In the genomic region with DNA sequence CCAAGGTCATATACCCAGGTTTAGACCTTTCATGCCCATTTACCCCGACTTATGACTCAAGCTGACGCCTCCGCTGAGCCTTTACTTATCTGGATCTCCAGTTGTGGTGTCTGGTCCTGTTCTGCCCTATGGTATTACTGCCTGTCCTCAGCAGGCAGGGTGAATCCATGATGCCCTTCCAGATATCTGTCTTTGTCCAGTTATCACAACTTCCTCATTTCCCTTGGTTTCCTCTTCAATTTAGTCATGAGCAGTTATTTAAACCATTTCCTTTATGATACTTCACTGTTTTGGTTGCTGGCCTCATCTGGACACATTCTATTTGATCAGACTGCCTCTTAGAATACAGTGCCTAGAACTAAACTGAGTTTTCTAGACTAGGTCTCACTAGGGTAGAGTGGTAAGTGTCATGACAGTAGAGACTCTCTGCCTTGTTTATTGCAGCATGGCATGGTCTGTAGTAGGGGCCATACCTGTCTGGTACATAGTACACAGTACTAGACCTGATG, we compare ENCODE assay signal across 1 cellular context.
TF ChIP-seq lines count a peak whose summit lies in the region.

No MANE protein-coding gene starts in this region.

TF ChIP-seq in K562, 482 proteins besides CTCF, POLR2A, EP300 and RAD21 (continued from another document and continues in another):
- TF ChIP-seq CHD7 (IDR thresholded peaks at IDR 0.05; ENCODE audit: low read depth, low read length) (no peak), PREB (CRISPR knock-in tag; IDR thresholded peaks at IDR 0.05) (no peak), JUND (IDR thresholded peaks at IDR 0.05; ENCODE audit: borderline replicate concordance, low read depth, low read length) (peak; percentile 73; the same call in 1 of the 2 replicates), JUND (tag; IDR thresholded peaks at IDR 0.05; ENCODE audit: borderline replicate concordance, low read depth, low read length) (peak; percentile 56; the same call in 1 of the 3 replicates), MAZ (CRISPR knock-in tag; conservative IDR thresholded peaks at IDR 0.05 in 1 of 2, IDR thresholded peaks at IDR 0.05 in 1 of 2) (no peak), GTF2A2 (tag; IDR thresholded peaks at IDR 0.05) (no peak), MYNN (IDR thresholded peaks at IDR 0.05) (peak; percentile 18; the same call in 1 of the 2 replicates), MYNN (CRISPR knock-in tag; IDR thresholded peaks at IDR 0.05) (no peak), MEIS2 (IDR thresholded peaks at IDR 0.05; ENCODE audit: partially characterized antibody) (peak; percentile 9), ESRRB (CRISPR knock-in tag; IDR thresholded peaks at IDR 0.05; ENCODE audit: borderline replicate concordance) (no peak), ESRRA (IDR thresholded peaks at IDR 0.05; ENCODE audit: borderline replicate concordance, low read depth) (peak; percentile 70), SAP30 (IDR thresholded peaks at IDR 0.05; ENCODE audit: borderline replicate concordance, insufficient read depth, low read depth, low read length, poor library complexity, severe bottlenecking) (no peak), SREBF2 (CRISPR knock-in tag; IDR thresholded peaks at IDR 0.05) (no peak), TRIM28 (IDR thresholded peaks at IDR 0.05) (0 out of 2 replicates have a peak, but pooled peaks have one; percentile 64), TAL1 (IDR thresholded peaks at IDR 0.05) (peak; percentile 66), MCM2 (IDR thresholded peaks at IDR 0.05; ENCODE audit: low read depth) (no peak), ZBTB34 (CRISPR knock-in tag; IDR thresholded peaks at IDR 0.05) (no peak), ZNF316 (IDR thresholded peaks at IDR 0.05) (peak; percentile 58; the same call in 1 of the 2 replicates), BACH1 (tag; IDR thresholded peaks at IDR 0.05) (no peak), THRB (CRISPR knock-in tag; conservative IDR thresholded peaks at IDR 0.05) (no peak), RCOR1 (IDR thresholded peaks at IDR 0.05; ENCODE audit: borderline replicate concordance in 1 of 2, low read depth in 2 of 2, low read length in 2 of 2) (peak in 1 of 2 experiments; percentile 67; a peak in 1 of 4 replicates), FOXJ3 (CRISPR knock-in tag; IDR thresholded peaks at IDR 0.05) (no peak), HDAC3 (IDR thresholded peaks at IDR 0.05; ENCODE audit: borderline replicate concordance, partially characterized antibody) (no peak), NR1H2 (CRISPR knock-in tag; IDR thresholded peaks at IDR 0.05) (no peak), ZNF175 (CRISPR knock-in tag; IDR thresholded peaks at IDR 0.05; ENCODE audit: low read depth) (peak; percentile 65; the same call in 1 of the 2 replicates), CBX5 (IDR thresholded peaks at IDR 0.05; ENCODE audit: borderline replicate concordance, low read depth) (no peak), RNF2 (IDR thresholded peaks at IDR 0.05) (no peak), FUS (optimal IDR thresholded peaks at IDR 0.05; ENCODE audit: low read depth, low read length) (no peak), ZNF586 (CRISPR knock-in tag; conservative IDR thresholded peaks at IDR 0.05) (no peak), POLR3A (IDR thresholded peaks at IDR 0.05; ENCODE audit: borderline replicate concordance, extremely low read depth, insufficient read depth, insufficient read length) (no peak), PCBP1 (IDR thresholded peaks at IDR 0.05; ENCODE audit: low read depth, low read length, poor library complexity, severe bottlenecking) (no peak), KLF16 (IDR thresholded peaks at IDR 0.05) (peak; percentile 70; the same call in 1 of the 2 replicates), TARDBP (IDR thresholded peaks at IDR 0.05) (no peak), NFIC (IDR thresholded peaks at IDR 0.05) (peak; percentile 44; the same call in 1 of the 2 replicates), ZFX (CRISPR knock-in tag; IDR thresholded peaks at IDR 0.05) (no peak), CREM (IDR thresholded peaks at IDR 0.05; ENCODE audit: low read depth) (peak; percentile 48; the same call in 1 of the 2 replicates), ZSCAN29 (IDR thresholded peaks at IDR 0.05) (no peak), GATA2 (CRISPR knock-in tag; IDR thresholded peaks at IDR 0.05) (peak; percentile 67), CBFA2T2 (conservative IDR thresholded peaks at IDR 0.05) (peak; percentile 79), ZNF76 (CRISPR knock-in tag; IDR thresholded peaks at IDR 0.05; ENCODE audit: borderline replicate concordance) (no peak), SAFB2 (IDR thresholded peaks at IDR 0.05; ENCODE audit: borderline replicate concordance, low read depth, low read length, severe bottlenecking) (no peak), TEAD4 (IDR thresholded peaks at IDR 0.05; ENCODE audit: low read length) (peak; percentile 86), TEAD4 (CRISPR knock-in tag; IDR thresholded peaks at IDR 0.05; ENCODE audit: borderline replicate concordance) (no peak), TCF3 (CRISPR knock-in tag; IDR thresholded peaks at IDR 0.05) (peak; percentile 78), ZNF57 (CRISPR knock-in tag; IDR thresholded peaks at IDR 0.05) (no peak)
- TF ChIP-seq, protein P1, sequence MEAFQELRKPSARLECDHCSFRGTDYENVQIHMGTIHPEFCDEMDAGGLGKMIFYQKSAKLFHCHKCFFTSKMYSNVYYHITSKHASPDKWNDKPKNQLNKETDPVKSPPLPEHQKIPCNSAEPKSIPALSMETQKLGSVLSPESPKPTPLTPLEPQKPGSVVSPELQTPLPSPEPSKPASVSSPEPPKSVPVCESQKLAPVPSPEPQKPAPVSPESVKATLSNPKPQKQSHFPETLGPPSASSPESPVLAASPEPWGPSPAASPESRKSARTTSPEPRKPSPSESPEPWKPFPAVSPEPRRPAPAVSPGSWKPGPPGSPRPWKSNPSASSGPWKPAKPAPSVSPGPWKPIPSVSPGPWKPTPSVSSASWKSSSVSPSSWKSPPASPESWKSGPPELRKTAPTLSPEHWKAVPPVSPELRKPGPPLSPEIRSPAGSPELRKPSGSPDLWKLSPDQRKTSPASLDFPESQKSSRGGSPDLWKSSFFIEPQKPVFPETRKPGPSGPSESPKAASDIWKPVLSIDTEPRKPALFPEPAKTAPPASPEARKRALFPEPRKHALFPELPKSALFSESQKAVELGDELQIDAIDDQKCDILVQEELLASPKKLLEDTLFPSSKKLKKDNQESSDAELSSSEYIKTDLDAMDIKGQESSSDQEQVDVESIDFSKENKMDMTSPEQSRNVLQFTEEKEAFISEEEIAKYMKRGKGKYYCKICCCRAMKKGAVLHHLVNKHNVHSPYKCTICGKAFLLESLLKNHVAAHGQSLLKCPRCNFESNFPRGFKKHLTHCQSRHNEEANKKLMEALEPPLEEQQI (IDR thresholded peaks at IDR 0.05) = no peak
- TF ChIP-seq, protein P2, sequence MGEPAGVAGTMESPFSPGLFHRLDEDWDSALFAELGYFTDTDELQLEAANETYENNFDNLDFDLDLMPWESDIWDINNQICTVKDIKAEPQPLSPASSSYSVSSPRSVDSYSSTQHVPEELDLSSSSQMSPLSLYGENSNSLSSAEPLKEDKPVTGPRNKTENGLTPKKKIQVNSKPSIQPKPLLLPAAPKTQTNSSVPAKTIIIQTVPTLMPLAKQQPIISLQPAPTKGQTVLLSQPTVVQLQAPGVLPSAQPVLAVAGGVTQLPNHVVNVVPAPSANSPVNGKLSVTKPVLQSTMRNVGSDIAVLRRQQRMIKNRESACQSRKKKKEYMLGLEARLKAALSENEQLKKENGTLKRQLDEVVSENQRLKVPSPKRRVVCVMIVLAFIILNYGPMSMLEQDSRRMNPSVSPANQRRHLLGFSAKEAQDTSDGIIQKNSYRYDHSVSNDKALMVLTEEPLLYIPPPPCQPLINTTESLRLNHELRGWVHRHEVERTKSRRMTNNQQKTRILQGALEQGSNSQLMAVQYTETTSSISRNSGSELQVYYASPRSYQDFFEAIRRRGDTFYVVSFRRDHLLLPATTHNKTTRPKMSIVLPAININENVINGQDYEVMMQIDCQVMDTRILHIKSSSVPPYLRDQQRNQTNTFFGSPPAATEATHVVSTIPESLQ (CRISPR knock-in tag; IDR thresholded peaks at IDR 0.05) = no peak
